ENCODE assay signal across 7 cellular contexts in the genomic region with DNA sequence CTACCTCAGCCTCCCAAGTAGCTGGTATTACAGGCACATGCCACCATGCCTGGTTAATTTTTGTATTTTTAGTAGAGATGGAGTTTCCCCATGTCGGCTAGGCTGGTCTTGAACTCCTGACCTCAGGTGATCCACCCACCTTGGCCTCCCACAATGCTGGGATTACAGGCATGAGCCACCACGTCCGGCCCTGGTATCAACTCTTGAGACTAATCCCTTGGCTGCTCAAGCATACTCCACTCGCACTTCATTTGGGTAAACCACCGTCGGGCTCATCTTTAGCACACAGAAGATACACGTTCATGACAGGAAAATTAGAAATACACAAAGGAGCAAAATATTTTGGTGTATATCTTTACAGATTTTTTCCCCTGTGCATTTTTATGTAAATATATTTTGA.
DNase-seq lines count a peak whose midpoint lies in the region; ATAC-seq lines count a peak whose summit lies in the region.

No MANE protein-coding gene starts in this region.

- peak; percentile 25 for DNase-seq in kidney tubule cell (ENCODE audit: low spot score)

- ATAC-seq in GM18858 (IDR thresholded peaks at IDR 0.05; ENCODE audit: unreplicated experiment) (peak; percentile 79), GM19452 (IDR thresholded peaks at IDR 0.05; ENCODE audit: unreplicated experiment) (peak; percentile 85), GM21576 (IDR thresholded peaks at IDR 0.05; ENCODE audit: unreplicated experiment) (peak; percentile 61), HG02852 (IDR thresholded peaks at IDR 0.05; ENCODE audit: unreplicated experiment) (peak; percentile 72), HG03103 (IDR thresholded peaks at IDR 0.05; ENCODE audit: low read depth, unreplicated experiment) (peak; percentile 70), HG03521 (IDR thresholded peaks at IDR 0.05; ENCODE audit: unreplicated experiment) (peak; percentile 50)

Comparison
In these comparisons a context has a peak if more than half of its experiments do, and no peak if none do; other contexts are left out.
1. Peak in every context shown above with its lines: DNase-seq and ATAC-seq.